30 cellular contexts compared by ENCODE assay signal in genomic region chr2:33085646-33086045, GRCh38.
DNase-seq lines count a peak whose midpoint lies in the region; ATAC-seq and TF ChIP-seq lines count a peak whose summit lies in the region.
"Had no signal": no experiment of that assay in that cellular context is flagged by ENCODE, and none has a peak within 500 bp of the region (broad histone marks: within the 10 kb centered on the region; RNA-seq: fewer than 3 reads in every experiment).

No MANE protein-coding gene starts in this region.

- intact Hi-C loops in right cardiac atrium (cut with DNase I) = no loop called here

- no peak overlapping the region for H3K4me3 Mint-ChIP-seq in chondrocyte (ENCODE audit: unreplicated experiment)
- H3K4me3 Mint-ChIP-seq: activated CD4-positive, alpha-beta memory T cell treated with anti-CD3 and anti-CD28 coated beads for 36 hours; activated naive CD4-positive, alpha-beta T cell treated with anti-CD3 and anti-CD28 coated beads, Interleukin-2, amount 10 ng/mL, durations not matched to agents 7 days and 5 days; endodermal cell; neural crest cell; stimulated activated effector memory CD8-positive, alpha-beta T cell treated with anti-CD3 and anti-CD28 coated beads, Interleukin-12 subunit alpha, Interleukin-12 subunit beta, amount 100 ng/mL, for 72 hours had no signal

- ATAC-seq in right cardiac atrium = peak; percentile 59 to 64
- ATAC-seq: activated CD4-positive, CD25-positive, alpha-beta regulatory T cell treated with anti-CD3 and anti-CD28 coated beads, Interleukin-2, amount 50 U/mL, for 24 hours; GM12878; HepG2; stimulated activated effector memory CD8-positive, alpha-beta T cell treated with anti-CD3 and anti-CD28 coated beads, Interleukin-12 subunit alpha, Interleukin-12 subunit beta, amount 100 ng/mL, for 72 hours had no signal

- H3K4me1 Mint-ChIP-seq in chondrocyte (ENCODE audit: low read depth) = peaks cover 38% of the 10 kb centered on the region
- H3K4me1 Mint-ChIP-seq: activated naive CD4-positive, alpha-beta T cell treated with anti-CD3 and anti-CD28 coated beads, Interleukin-2, amount 10 ng/mL, durations not matched to agents 7 days and 5 days; stimulated activated effector memory CD8-positive, alpha-beta T cell treated with anti-CD3 and anti-CD28 coated beads, Interleukin-12 subunit alpha, Interleukin-12 subunit beta, amount 100 ng/mL, for 72 hours had no signal

- H3K36me3 Mint-ChIP-seq in chondrocyte (ENCODE audit: low read depth) = peaks cover 3% of the 10 kb centered on the region
- H3K36me3 Mint-ChIP-seq: activated CD4-positive, alpha-beta memory T cell treated with anti-CD3 and anti-CD28 coated beads for 36 hours; activated naive CD4-positive, alpha-beta T cell treated with anti-CD3 and anti-CD28 coated beads, Interleukin-2, amount 10 ng/mL, durations not matched to agents 7 days and 5 days; stimulated activated effector memory CD8-positive, alpha-beta T cell treated with anti-CD3 and anti-CD28 coated beads, Interleukin-12 subunit alpha, Interleukin-12 subunit beta, amount 100 ng/mL, for 72 hours had no signal

- H3K27ac ChIP-seq in right cardiac atrium (ENCODE audit: low read length) = no peak overlapping the region
- H3K27ac ChIP-seq: cardiac muscle cell, parathyroid adenoma, right lobe of liver had no signal

- H3K4me1 ChIP-seq in right cardiac atrium (ENCODE audit: control insufficient read depth, insufficient read depth, low read length) = peaks cover 17% of the 10 kb centered on the region
- H3K4me1 ChIP-seq: right lobe of liver had no signal

- no peak for TF ChIP-seq CTCF in chondrocyte (IDR thresholded peaks at IDR 0.05)

- H3K4me3 ChIP-seq in MG63 = no peak overlapping the region
- H3K4me3 ChIP-seq in right cardiac atrium (ENCODE audit: low read length) = no peak overlapping the region
- H3K4me3 ChIP-seq: cardiac muscle cell, GM12878, lung, mucosa of descending colon, right lobe of liver had no signal

- H3K27me3 ChIP-seq in MG63 (no peaks in the 10 kb centered on the region), right cardiac atrium (ENCODE audit: control insufficient read depth, insufficient read depth) (no peaks in the 10 kb centered on the region)
- H3K27me3 ChIP-seq: cardiac muscle cell, right lobe of liver had no signal

- no peaks in the 10 kb centered on the region for H3K27me3 Mint-ChIP-seq in chondrocyte (ENCODE audit: low read depth)
- H3K27me3 Mint-ChIP-seq: activated naive CD4-positive, alpha-beta T cell treated with anti-CD3 and anti-CD28 coated beads, Interleukin-2, amount 10 ng/mL, durations not matched to agents 7 days and 5 days had no signal

- peaks cover 2% of the 10 kb centered on the region for H3K9me3 Mint-ChIP-seq in chondrocyte (ENCODE audit: low read depth)
- H3K9me3 Mint-ChIP-seq: activated CD4-positive, alpha-beta memory T cell treated with anti-CD3 and anti-CD28 coated beads for 36 hours; activated naive CD4-positive, alpha-beta T cell treated with anti-CD3 and anti-CD28 coated beads, Interleukin-2, amount 10 ng/mL, durations not matched to agents 7 days and 5 days; endodermal cell; stimulated activated effector memory CD8-positive, alpha-beta T cell treated with anti-CD3 and anti-CD28 coated beads, Interleukin-12 subunit alpha, Interleukin-12 subunit beta, amount 100 ng/mL, for 72 hours had no signal

- 92% methylated on average over 1 of the region's 1 CpG for WGBS in right cardiac atrium

- H3K36me3 ChIP-seq in MG63 = no peaks in the 10 kb centered on the region
- H3K36me3 ChIP-seq: cardiac muscle cell, right lobe of liver had no signal

- peak; percentile 62 for DNase-seq in AG20443 (ENCODE audit: low spot score)
- DNase-seq in MG63 = peak; percentile 46
- no peak for DNase-seq in chondrocyte (ENCODE audit: low spot score)
- peak in 2 of 3 donors; percentile 20 to 65 for DNase-seq in right cardiac atrium
- DNase-seq in DMS79 (lab: John Stamatoyannopoulos, UW) = no peak
- DNase-seq in NAMALWA (ENCODE audit: low spot score) = no peak
- DNase-seq in activated naive CD4-positive, alpha-beta T cell treated with anti-CD3 and anti-CD28 coated beads, Interleukin-2, amount 50 U/mL, for 16 hours = no peak
- no peak for DNase-seq in NCI-H446 treated with DMSO at 0.1 percent for 48 hours (lab: John Stamatoyannopoulos, UW)
- DNase-seq: activated CD4-positive, alpha-beta memory T cell treated with anti-CD3 and anti-CD28 coated beads for 36 hours; activated CD8-positive, alpha-beta memory T cell treated with anti-CD3 and anti-CD28 coated beads, Interleukin-2, amount 50 U/mL, for 48 hours; activated naive CD4-positive, alpha-beta T cell treated with anti-CD3 and anti-CD28 coated beads, Interleukin-2, amount 10 ng/mL, durations not matched to agents 7 days and 5 days; amygdala; cortex of kidney; endodermal cell; mucosa of descending colon; NCI-H1092; NCI-H187 treated with DMSO at 0.1 percent for 48 hours; NCI-H526 treated with DMSO at 0.1 percent for 48 hours; right lobe of liver; RPMI8226; stimulated activated CD4-positive, alpha-beta T cell treated with anti-CD3 and anti-CD28 coated beads, Interleukin-12 subunit alpha, Interleukin-12 subunit beta, amount 100 ng/mL, for 4 hours; stimulated activated CD4-positive, alpha-beta T cell treated with anti-CD3 and anti-CD28 coated beads, Interleukin-4, amount 100 ng/mL, for 24 hours had no signal

- H3K27ac Mint-ChIP-seq in chondrocyte (ENCODE audit: unreplicated experiment) = peak overlapping the region; percentile 18
- H3K27ac Mint-ChIP-seq: activated CD4-positive, alpha-beta memory T cell treated with anti-CD3 and anti-CD28 coated beads for 36 hours; activated naive CD4-positive, alpha-beta T cell treated with anti-CD3 and anti-CD28 coated beads, Interleukin-2, amount 10 ng/mL, durations not matched to agents 7 days and 5 days; endodermal cell; stimulated activated effector memory CD8-positive, alpha-beta T cell treated with anti-CD3 and anti-CD28 coated beads, Interleukin-12 subunit alpha, Interleukin-12 subunit beta, amount 100 ng/mL, for 72 hours had no signal

- H3K9me3 ChIP-seq in MG63 (peaks cover 2% of the 10 kb centered on the region; the same call in 1 of the 2 replicates), right cardiac atrium (ENCODE audit: control insufficient read depth, low read length) (no peaks in the 10 kb centered on the region)
- H3K9me3 ChIP-seq: mucosa of descending colon, right lobe of liver had no signal

Comparison
In these comparisons a context has a peak if more than half of its experiments do, and no peak if none do; other contexts are left out.
1. DNase-seq: peak in AG20443 (single experiment), MG63 (single experiment) and right cardiac atrium (2 of 3); none in chondrocyte (single experiment), DMS79 (single experiment), NAMALWA (single experiment), activated naive CD4-positive, alpha-beta T cell treated with anti-CD3 and anti-CD28 coated beads, Interleukin-2, amount 50 U/mL, for 16 hours (single experiment) and NCI-H446 treated with DMSO at 0.1 percent for 48 hours (single experiment).